Comparison of ENCODE assay signal across 17 cellular contexts in genomic region chr12:109818900-109819500, GRCh38. TPM values are rescaled to one million over a fixed set of nuclear protein-coding genes. Genes with fewer than 3 reads are reported as not detected.
A peak's percentile ranks its signal among the peaks of the same experiment; 100 is the strongest.
DNase-seq lines count a peak whose midpoint lies in the region; ATAC-seq and TF ChIP-seq lines count a peak whose summit lies in the region.
"Had no signal": no experiment of that assay in that cellular context is flagged by ENCODE, and none has a peak within 500 bp of the region (broad histone marks: within the 10 kb centered on the region; RNA-seq: fewer than 3 reads in every experiment).

No MANE protein-coding gene starts in this region.

- peaks cover 31% of the 10 kb centered on the region for H3K4me1 Mint-ChIP-seq in brain

- no peak for ATAC-seq in GM18868 (IDR thresholded peaks at IDR 0.05; ENCODE audit: unreplicated experiment)
- no peak for ATAC-seq in GM19452 (IDR thresholded peaks at IDR 0.05; ENCODE audit: unreplicated experiment)
- ATAC-seq in HG03457 (IDR thresholded peaks at IDR 0.05; ENCODE audit: unreplicated experiment) = no peak
- no peak for ATAC-seq in HG02884 (IDR thresholded peaks at IDR 0.05; ENCODE audit: unreplicated experiment)
- ATAC-seq: activated naive CD4-positive, alpha-beta T cell treated with anti-CD3 and anti-CD28 coated beads, Interleukin-2, amount 50 U/mL, for 72 hours; heart right ventricle had no signal

- H3K4me3 ChIP-seq in HFF-Myc (replicated peaks; ENCODE audit: low read depth, low read length) = no peak overlapping the region
- H3K4me3 ChIP-seq: heart right ventricle, lower lobe of right lung, vagina had no signal

- H3K4me3 Mint-ChIP-seq in brain = no peak overlapping the region
- H3K4me3 Mint-ChIP-seq: CD14-positive monocyte had no signal

- TF ChIP-seq CTCF in AG09319 (IDR thresholded peaks at IDR 0.05; ENCODE audit: low read depth, low read length) (no peak), HFF-Myc (IDR thresholded peaks at IDR 0.05; ENCODE audit: low read depth, low read length, missing control alignments) (no peak), brain (conservative IDR thresholded peaks at IDR 0.05) (no peak)

- H3K27ac Mint-ChIP-seq in brain = peak overlapping the region in 3 of 5 experiments; percentile 24 to 88 (median 79)

- H3K9me3 Mint-ChIP-seq in brain = peaks cover 0 to 6% (median 0%) of the 10 kb centered on the region in 5 experiments
- H3K9me3 Mint-ChIP-seq: activated naive CD4-positive, alpha-beta T cell treated with anti-CD3 and anti-CD28 coated beads, Interleukin-2, amount 50 U/mL, for 72 hours; CD14-positive monocyte had no signal

- H3K36me3 Mint-ChIP-seq in brain = no peaks in the 10 kb centered on the region
- H3K36me3 Mint-ChIP-seq: activated naive CD4-positive, alpha-beta T cell treated with anti-CD3 and anti-CD28 coated beads, Interleukin-2, amount 50 U/mL, for 72 hours had no signal

- H3K27me3 Mint-ChIP-seq in brain = peaks cover 10% of the 10 kb centered on the region

- DNase-seq in AG09319 (ENCODE audit: extremely low read depth, low read depth) = peak; percentile 52
- peak; percentile 37 for DNase-seq in HFF-Myc (ENCODE audit: extremely low read depth, low read depth)
- peak; percentile 52 for DNase-seq in hepatic stellate cell (ENCODE audit: low spot score)
- DNase-seq: activated CD8-positive, alpha-beta memory T cell treated with anti-CD3 and anti-CD28 coated beads for 24 hours; dermis blood vessel endothelial cell; heart right ventricle; lower lobe of right lung; NCI-H146; occipital lobe had no signal

RNA-seq across cellular contexts. Expression of gene TRPV4, which starts 14.2 kb away (rescaled TPM):
- polyA plus RNA-seq in brain (ENCODE audit: insufficient read depth, low read depth, low replicate concordance) = 0.14 TPM
